In genomic region chr1:53061859-53062714, GRCh38 we compare ENCODE assay signal across 9 cellular contexts. TPM values are rescaled to one million over a fixed set of nuclear protein-coding genes. Genes with fewer than 3 reads are reported as not detected.
A peak's percentile ranks its signal among the peaks of the same experiment; 100 is the strongest.
DNase-seq lines count a peak whose midpoint lies in the region; ATAC-seq and TF ChIP-seq lines count a peak whose summit lies in the region.
"Had no signal": no experiment of that assay in that cellular context is flagged by ENCODE, and none has a peak within 500 bp of the region (broad histone marks: within the 10 kb centered on the region; RNA-seq: fewer than 3 reads in every experiment).

Gene PODN (plus strand): TSS chr1:53062213. CDS start chr1:53069856, 7,643 bp downstream.

- 1 to 2% (median 1%) methylated on average over 38 to 74 of the region's 74 CpGs for WGBS in psoas muscle, 3 donors

- peak within 1 kb of the TSS; percentile 72 for H3K4me3 Mint-ChIP-seq in GM23338
- H3K4me3 Mint-ChIP-seq in activated CD8-positive, alpha-beta T cell treated with anti-CD3 and anti-CD28 coated beads, Interleukin-2, amount 10 ng/mL, durations not matched to agents 7 days and 5 days: no peak within 1 kb of the TSS

- peak within 1 kb of the TSS; percentile 95 for H3K4me2 ChIP-seq in GM23338

- TF ChIP-seq CTCF in GM23338 (conservative IDR thresholded peaks at IDR 0.05; ENCODE audit: low read depth in 2 of 2) (no peak), left ventricle myocardium inferior (IDR thresholded peaks at IDR 0.05; ENCODE audit: borderline replicate concordance) (no peak), psoas muscle (IDR thresholded peaks at IDR 0.05) (no peak)

- H3K4me1 ChIP-seq in GM23338 (ENCODE audit: insufficient read depth): peaks cover 6% of the 10 kb centered on the region; the same call in 1 of the 2 replicates
- H3K4me1 ChIP-seq in left ventricle myocardium inferior: peaks cover 52% of the 10 kb centered on the region
- H3K4me1 ChIP-seq in psoas muscle: peaks cover 7% of the 10 kb centered on the region

- DNase-seq in GM23338 (ENCODE audit: low spot score) (peak; percentile 59), left ventricle myocardium inferior (peak; percentile 57), psoas muscle (peak; percentile 71 to 74), COLO668 (lab: John Stamatoyannopoulos, UW; ENCODE audit: unreplicated experiment) (no peak), amniotic stem cell (lab: John Stamatoyannopoulos, UW) (no peak), NCI-H1930 (lab: John Stamatoyannopoulos, UW) (no peak)
- DNase-seq in activated CD8-positive, alpha-beta T cell treated with anti-CD3 and anti-CD28 coated beads, Interleukin-2, amount 10 ng/mL, durations not matched to agents 7 days and 5 days: no peak

- H3K36me3 ChIP-seq in GM23338 (ENCODE audit: insufficient read depth) (no peaks in the 10 kb centered on the region), left ventricle myocardium inferior (no peaks in the 10 kb centered on the region), psoas muscle (ENCODE audit: insufficient read depth in 1 of 2, low read depth in 1 of 2) (no peaks in the 10 kb centered on the region)

- ATAC-seq in GM23338 (peak; percentile 61), psoas muscle (peak; percentile 30 to 56 (median 41)), GM21529 (IDR thresholded peaks at IDR 0.05; ENCODE audit: unreplicated experiment) (no peak)
- peak; percentile 62 for ATAC-seq in activated CD8-positive, alpha-beta T cell treated with anti-CD3 and anti-CD28 coated beads, Interleukin-2, amount 10 ng/mL, durations not matched to agents 7 days and 5 days

- H3K4me1 Mint-ChIP-seq in GM23338: no peaks in the 10 kb centered on the region; the same call in 2 of the 3 replicates
- H3K4me1 Mint-ChIP-seq in activated CD8-positive, alpha-beta T cell treated with anti-CD3 and anti-CD28 coated beads, Interleukin-2, amount 10 ng/mL, durations not matched to agents 7 days and 5 days (ENCODE audit: low read depth): peaks cover 2% of the 10 kb centered on the region
- H3K4me1 Mint-ChIP-seq: IgD-negative memory B cell had no signal

- no peak within 1 kb of the TSS for H3K27ac ChIP-seq in GM23338 (ENCODE audit: low read depth)
- peak within 1 kb of the TSS; percentile 83 for H3K27ac ChIP-seq in left ventricle myocardium inferior (replicated peaks)
- peak within 1 kb of the TSS; percentile 27 for H3K27ac ChIP-seq in psoas muscle

- peaks cover 65% of the 10 kb centered on the region for H3K27me3 ChIP-seq in GM23338 (ENCODE audit: insufficient read depth)
- H3K27me3 ChIP-seq in left ventricle myocardium inferior (ENCODE audit: low read depth): peaks cover 29% of the 10 kb centered on the region
- H3K27me3 ChIP-seq in psoas muscle (ENCODE audit: insufficient read depth in 3 of 3, low read length in 2 of 3): peaks cover 0 to 36% (median 5%) of the 10 kb centered on the region in 3 donors

- H3K27me3 Mint-ChIP-seq in GM23338 (ENCODE audit: insufficient read depth, low read depth, poor library complexity): peaks cover 49% of the 10 kb centered on the region
- H3K27me3 Mint-ChIP-seq in activated CD8-positive, alpha-beta T cell treated with anti-CD3 and anti-CD28 coated beads, Interleukin-2, amount 10 ng/mL, durations not matched to agents 7 days and 5 days (ENCODE audit: low read depth): peaks cover 56% of the 10 kb centered on the region

- H2AFZ ChIP-seq in GM23338: peak within 1 kb of the TSS; percentile 100

- no peaks in the 10 kb centered on the region for H3F3A ChIP-seq in GM23338 (replicated peaks; ENCODE audit: low read depth)

- H3K9me2 ChIP-seq in GM23338 (ENCODE audit: insufficient read depth): no peaks in the 10 kb centered on the region

- H3K9me3 Mint-ChIP-seq in GM23338: no peaks in the 10 kb centered on the region
- no peaks in the 10 kb centered on the region for H3K9me3 Mint-ChIP-seq in activated CD8-positive, alpha-beta T cell treated with anti-CD3 and anti-CD28 coated beads, Interleukin-2, amount 10 ng/mL, durations not matched to agents 7 days and 5 days (ENCODE audit: insufficient read depth)
- H3K9me3 Mint-ChIP-seq: IgD-negative memory B cell had no signal

- intact Hi-C loops in left ventricle myocardium inferior (cut with micrococcal nuclease) (no loop called here), psoas muscle (cut with DNase I) (no loop called here)

- CTCF ChIA-PET in activated CD8-positive, alpha-beta T cell treated with anti-CD3 and anti-CD28 coated beads, Interleukin-2, amount 10 ng/mL, durations not matched to agents 7 days and 5 days (lab: Charles Lee): no interaction called here

- H3K4me3 ChIP-seq in GM23338 (peak within 1 kb of the TSS; percentile 85), left ventricle myocardium inferior (peak within 1 kb of the TSS; percentile 77), psoas muscle (peak within 1 kb of the TSS; percentile 67)

- H3K9me3 ChIP-seq in left ventricle myocardium inferior (replicated peaks) (no peaks in the 10 kb centered on the region), psoas muscle (no peaks in the 10 kb centered on the region)

- POLR2A ChIA-PET in activated CD8-positive, alpha-beta T cell treated with anti-CD3 and anti-CD28 coated beads, Interleukin-2, amount 10 ng/mL, durations not matched to agents 7 days and 5 days (lab: Charles Lee): interaction anchor here (1.0 kb wide), 1 partner anchor 9 kb away, joined by 3 read pairs; no protein-coding TSS in a partner anchor

- no peaks in the 10 kb centered on the region for H4K20me1 ChIP-seq in GM23338 (replicated peaks; ENCODE audit: insufficient read depth)

- no peak within 1 kb of the TSS for H3K27ac Mint-ChIP-seq in GM23338
- H3K27ac Mint-ChIP-seq in activated CD8-positive, alpha-beta T cell treated with anti-CD3 and anti-CD28 coated beads, Interleukin-2, amount 10 ng/mL, durations not matched to agents 7 days and 5 days: no peak within 1 kb of the TSS
- H3K27ac Mint-ChIP-seq: IgD-negative memory B cell had no signal

- no peaks in the 10 kb centered on the region for H3K79me2 ChIP-seq in GM23338 (replicated peaks; ENCODE audit: insufficient read depth)

- no peaks in the 10 kb centered on the region for H3K36me3 Mint-ChIP-seq in GM23338 (ENCODE audit: low read depth)
- H3K36me3 Mint-ChIP-seq in activated CD8-positive, alpha-beta T cell treated with anti-CD3 and anti-CD28 coated beads, Interleukin-2, amount 10 ng/mL, durations not matched to agents 7 days and 5 days (ENCODE audit: low read depth): no peaks in the 10 kb centered on the region
- H3K36me3 Mint-ChIP-seq: IgD-negative memory B cell had no signal

TF ChIP-seq in GM23338, 12 proteins besides CTCF, POLR2A, EP300 and RAD21 (continues in another document):
- TF ChIP-seq ZNF331 (CRISPR knock-in tag; IDR thresholded peaks at IDR 0.05; ENCODE audit: low read depth) (no peak), POLR2AphosphoS5 (IDR thresholded peaks at IDR 0.05; ENCODE audit: low read depth) (no peak), ZNF114 (CRISPR knock-in tag; IDR thresholded peaks at IDR 0.05) (no peak), EZH2phosphoT487 (IDR thresholded peaks at IDR 0.05; ENCODE audit: unreplicated experiment) (no peak), STAT1 (IDR thresholded peaks at IDR 0.05; ENCODE audit: unreplicated experiment) (no peak), NANOG (IDR thresholded peaks at IDR 0.05; ENCODE audit: borderline replicate concordance) (no peak)
- TF ChIP-seq, protein P1, sequence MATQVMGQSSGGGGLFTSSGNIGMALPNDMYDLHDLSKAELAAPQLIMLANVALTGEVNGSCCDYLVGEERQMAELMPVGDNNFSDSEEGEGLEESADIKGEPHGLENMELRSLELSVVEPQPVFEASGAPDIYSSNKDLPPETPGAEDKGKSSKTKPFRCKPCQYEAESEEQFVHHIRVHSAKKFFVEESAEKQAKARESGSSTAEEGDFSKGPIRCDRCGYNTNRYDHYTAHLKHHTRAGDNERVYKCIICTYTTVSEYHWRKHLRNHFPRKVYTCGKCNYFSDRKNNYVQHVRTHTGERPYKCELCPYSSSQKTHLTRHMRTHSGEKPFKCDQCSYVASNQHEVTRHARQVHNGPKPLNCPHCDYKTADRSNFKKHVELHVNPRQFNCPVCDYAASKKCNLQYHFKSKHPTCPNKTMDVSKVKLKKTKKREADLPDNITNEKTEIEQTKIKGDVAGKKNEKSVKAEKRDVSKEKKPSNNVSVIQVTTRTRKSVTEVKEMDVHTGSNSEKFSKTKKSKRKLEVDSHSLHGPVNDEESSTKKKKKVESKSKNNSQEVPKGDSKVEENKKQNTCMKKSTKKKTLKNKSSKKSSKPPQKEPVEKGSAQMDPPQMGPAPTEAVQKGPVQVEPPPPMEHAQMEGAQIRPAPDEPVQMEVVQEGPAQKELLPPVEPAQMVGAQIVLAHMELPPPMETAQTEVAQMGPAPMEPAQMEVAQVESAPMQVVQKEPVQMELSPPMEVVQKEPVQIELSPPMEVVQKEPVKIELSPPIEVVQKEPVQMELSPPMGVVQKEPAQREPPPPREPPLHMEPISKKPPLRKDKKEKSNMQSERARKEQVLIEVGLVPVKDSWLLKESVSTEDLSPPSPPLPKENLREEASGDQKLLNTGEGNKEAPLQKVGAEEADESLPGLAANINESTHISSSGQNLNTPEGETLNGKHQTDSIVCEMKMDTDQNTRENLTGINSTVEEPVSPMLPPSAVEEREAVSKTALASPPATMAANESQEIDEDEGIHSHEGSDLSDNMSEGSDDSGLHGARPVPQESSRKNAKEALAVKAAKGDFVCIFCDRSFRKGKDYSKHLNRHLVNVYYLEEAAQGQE (IDR thresholded peaks at IDR 0.05; ENCODE audit: unreplicated experiment): no peak
- TF ChIP-seq, protein P2, sequence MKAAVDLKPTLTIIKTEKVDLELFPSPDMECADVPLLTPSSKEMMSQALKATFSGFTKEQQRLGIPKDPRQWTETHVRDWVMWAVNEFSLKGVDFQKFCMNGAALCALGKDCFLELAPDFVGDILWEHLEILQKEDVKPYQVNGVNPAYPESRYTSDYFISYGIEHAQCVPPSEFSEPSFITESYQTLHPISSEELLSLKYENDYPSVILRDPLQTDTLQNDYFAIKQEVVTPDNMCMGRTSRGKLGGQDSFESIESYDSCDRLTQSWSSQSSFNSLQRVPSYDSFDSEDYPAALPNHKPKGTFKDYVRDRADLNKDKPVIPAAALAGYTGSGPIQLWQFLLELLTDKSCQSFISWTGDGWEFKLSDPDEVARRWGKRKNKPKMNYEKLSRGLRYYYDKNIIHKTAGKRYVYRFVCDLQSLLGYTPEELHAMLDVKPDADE (IDR thresholded peaks at IDR 0.05): no peak

RNA-seq across cellular contexts. Expression of gene PODN, which starts in this region (rescaled TPM):
- 0.24 and 1.0 TPM in 2 replicates for total RNA-seq in GM23338 (2014; rRNA removed; shearing (Covaris generic))
- polyA plus RNA-seq in GM23338 (2016; fragmentation: Nextera tagmentation; extraction: Ambion mirVana) (0.16 TPM in 1 of 2 replicates, not detected in the other), psoas muscle (1 to 10 TPM; 3.0 to 5.6 (median 4.7) TPM)
- total RNA-seq in activated CD8-positive, alpha-beta T cell treated with anti-CD3 and anti-CD28 coated beads, Interleukin-2, amount 10 ng/mL, durations not matched to agents 7 days and 5 days: not detected
- total RNA-seq in left ventricle myocardium inferior (22.9 TPM), psoas muscle (10 to 100 TPM in 1 of 4 donors, 1 to 10 TPM in 3; 7.2 to 27.1 (median 8.4) TPM)
- polyA plus RNA-seq: IgD-negative memory B cell had no signal

Comparison
In these comparisons a context has a peak if more than half of its experiments do, and no peak if none do; other contexts are left out.
1. Peak in ATAC-seq in activated CD8-positive, alpha-beta T cell treated with anti-CD3 and anti-CD28 coated beads, Interleukin-2, amount 10 ng/mL, durations not matched to agents 7 days and 5 days; RNA of the gene not detected or under 1 TPM.
2. DNase-seq: peak in GM23338 (single experiment), left ventricle myocardium inferior (single experiment) and psoas muscle (2 of 2); none in activated CD8-positive, alpha-beta T cell treated with anti-CD3 and anti-CD28 coated beads, Interleukin-2, amount 10 ng/mL, durations not matched to agents 7 days and 5 days (single experiment), COLO668 (single experiment), amniotic stem cell (single experiment) and NCI-H1930 (0 of 2).
3. Peak in every context shown above with its lines, with median percentiles within 50 percentile points of each other: H3K4me3 ChIP-seq.